In the genomic region with DNA sequence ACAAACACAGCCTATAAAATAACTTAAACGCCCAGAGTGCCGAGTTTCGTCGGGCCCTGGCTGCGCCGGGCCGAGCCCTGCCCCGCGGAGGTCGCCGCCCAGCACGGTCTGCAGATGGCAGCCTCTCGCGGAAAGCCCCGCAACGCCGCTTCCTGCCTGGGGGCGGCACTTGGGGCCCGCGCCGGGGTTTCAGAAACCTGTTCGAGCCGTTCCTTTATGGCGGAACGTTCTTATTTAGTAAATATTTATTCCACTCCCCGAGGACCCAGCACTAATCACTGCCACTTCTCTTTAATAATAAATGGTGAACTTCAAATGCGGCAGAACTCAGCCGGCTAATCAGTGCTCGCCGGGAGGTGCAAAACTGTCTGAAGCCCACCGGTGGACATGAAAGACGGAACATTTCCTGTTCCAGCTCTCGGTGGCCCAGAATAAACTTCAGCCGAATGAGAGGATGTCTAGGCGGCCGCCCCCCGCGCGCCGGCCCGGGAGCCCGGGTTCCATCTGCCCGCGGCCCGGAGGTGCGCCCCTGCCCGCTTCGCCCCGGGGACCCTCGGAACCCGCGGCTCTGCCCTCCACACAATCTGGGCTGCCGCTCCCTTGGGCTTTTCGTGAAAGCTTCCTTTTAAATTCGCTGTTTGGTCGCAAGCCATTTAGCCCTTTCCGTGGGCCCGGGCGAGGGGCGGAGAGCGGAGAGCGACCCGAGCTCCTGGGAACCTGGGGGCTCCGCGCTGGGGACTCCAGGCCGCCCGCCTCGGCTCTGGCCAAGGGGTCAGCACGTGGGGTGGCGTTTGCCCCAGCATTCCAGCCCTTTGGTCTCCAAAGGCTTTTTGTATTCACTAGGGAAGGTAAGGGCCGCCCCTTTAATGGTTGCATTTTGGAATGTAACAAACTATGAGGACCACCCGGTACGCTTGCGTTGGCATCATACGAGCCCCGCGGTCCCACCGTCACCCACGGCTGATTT, we compare ENCODE assay signal across 8 cellular contexts.
A peak's percentile ranks its signal among the peaks of the same experiment; 100 is the strongest.
DNase-seq lines count a peak whose midpoint lies in the region; ATAC-seq and TF ChIP-seq lines count a peak whose summit lies in the region.

No MANE protein-coding gene starts in this region.

- peaks cover 17% of the 10 kb centered on the region for H3K4me1 ChIP-seq in body of pancreas

- H3K27me3 ChIP-seq in body of pancreas: peaks cover 0 to 14% of the 10 kb centered on the region in 2 donors

- peak overlapping the region; percentile 13 to 51 for H3K4me3 ChIP-seq in body of pancreas

- TF ChIP-seq CTCF in body of pancreas (IDR thresholded peaks at IDR 0.05): peak in 3 of 7 experiments; percentile 7 to 24 (median 18)

- WGBS in body of pancreas, 2 donors: 0 to 1% methylated on average over 56 to 79 of the region's 79 CpGs

- peaks cover 11% of the 10 kb centered on the region for H3K4me1 Mint-ChIP-seq in T-helper 2 cell treated with Interferon-gamma antibody and Interleukin-4, amounts not matched to agents 5 μg/mL and 100 μg/mL, for 36 hours (ENCODE audit: low read depth)

- no peaks in the 10 kb centered on the region for H3K36me3 ChIP-seq in body of pancreas (replicated peaks in 1 of 2; ENCODE audit: insufficient read depth in 1 of 2, low read depth in 2 of 2)

- H3K27ac Mint-ChIP-seq in T-helper 2 cell treated with Interferon-gamma antibody and Interleukin-4, amounts not matched to agents 5 μg/mL and 100 μg/mL, for 36 hours: no peak overlapping the region

- no peak overlapping the region for H3K27ac ChIP-seq in body of pancreas

- intact Hi-C loops in body of pancreas (cut with DNase I): loop anchor here (5.0 kb wide), 1 partner anchor 975 kb away; no protein-coding TSS in a partner anchor

- peak overlapping the region; percentile 51 for H3K4me3 Mint-ChIP-seq in T-helper 2 cell treated with Interferon-gamma antibody and Interleukin-4, amounts not matched to agents 5 μg/mL and 100 μg/mL, for 36 hours

- H3K9me3 ChIP-seq in body of pancreas: no peaks in the 10 kb centered on the region

- no peaks in the 10 kb centered on the region for H3K9me3 Mint-ChIP-seq in T-helper 2 cell treated with Interferon-gamma antibody and Interleukin-4, amounts not matched to agents 5 μg/mL and 100 μg/mL, for 36 hours

- H3K27me3 Mint-ChIP-seq in T-helper 2 cell treated with Interferon-gamma antibody and Interleukin-4, amounts not matched to agents 5 μg/mL and 100 μg/mL, for 36 hours (ENCODE audit: low read depth): peaks cover 35% of the 10 kb centered on the region

- ATAC-seq in GM21717 (IDR thresholded peaks at IDR 0.05; ENCODE audit: unreplicated experiment) (peak; percentile 94), body of pancreas (peak; percentile 45)

- TF ChIP-seq POLR2A in body of pancreas (IDR thresholded peaks at IDR 0.05): no peak

- DNase-seq in ELR (ENCODE audit: low read depth) (peak; percentile 65), KBM-7 (peak; percentile 30), body of pancreas (peak; percentile 29 to 59 (median 42)), iPS-NIHi11 (ENCODE audit: low spot score) (peak; percentile 88), cerebellar nuclear complex (lab: John Stamatoyannopoulos, UW) (no peak)
- peak; percentile 67 for DNase-seq in T-helper 2 cell treated with Interferon-gamma antibody and Interleukin-4, amounts not matched to agents 5 μg/mL and 100 μg/mL, for 36 hours (ENCODE audit: low spot score)
- DNase-seq in stimulated activated CD4-positive, alpha-beta T cell treated with anti-CD3 and anti-CD28 coated beads, Interleukin-12 subunit alpha, Interleukin-12 subunit beta, amount 100 ng/mL, for 4 hours: peak; percentile 47

- in situ Hi-C loops in KBM-7 (cut with MboI; ENCODE audit: low pct_unique_long_range_greater_than_20kb, low sequenced_read_pairs): no loop called here

- no peaks in the 10 kb centered on the region for H3K36me3 Mint-ChIP-seq in T-helper 2 cell treated with Interferon-gamma antibody and Interleukin-4, amounts not matched to agents 5 μg/mL and 100 μg/mL, for 36 hours (ENCODE audit: low read depth)

Comparison
In these comparisons a context has a peak if more than half of its experiments do, and no peak if none do; other contexts are left out.
1. DNase-seq: peak in ELR (single experiment), KBM-7 (single experiment), T-helper 2 cell treated with Interferon-gamma antibody and Interleukin-4, amounts not matched to agents 5 μg/mL and 100 μg/mL, for 36 hours (single experiment), body of pancreas (4 of 4), iPS-NIHi11 (single experiment) and stimulated activated CD4-positive, alpha-beta T cell treated with anti-CD3 and anti-CD28 coated beads, Interleukin-12 subunit alpha, Interleukin-12 subunit beta, amount 100 ng/mL, for 4 hours (single experiment); none in cerebellar nuclear complex (0 of 2).